In genomic region chr10:103739039-103739764, GRCh38 we compare ENCODE assay signal across 10 cellular contexts.
DNase-seq lines count a peak whose midpoint lies in the region; ATAC-seq, FAIRE-seq and TF ChIP-seq lines count a peak whose summit lies in the region.
"Had no signal": no experiment of that assay in that cellular context is flagged by ENCODE, and none has a peak within 500 bp of the region (broad histone marks: within the 10 kb centered on the region; RNA-seq: fewer than 3 reads in every experiment).

No MANE protein-coding gene starts in this region.

- no peak overlapping the region for H2BK20ac ChIP-seq in H1 (ENCODE audit: low read length)

- no peak overlapping the region for H2AK5ac ChIP-seq in H1 (ENCODE audit: low read depth, low read length)
- H2AK5ac ChIP-seq in mesendoderm (ENCODE audit: low read length) = no peak overlapping the region

- H4K20me1 ChIP-seq in H1 (replicated peaks in 1 of 2; ENCODE audit: control insufficient read depth in 1 of 2, insufficient read depth in 2 of 2, low read length in 2 of 2) = no peaks in the 10 kb centered on the region

- peak overlapping the region; percentile 2 to 49; a peak in 2 of 4 replicates for H3K4me2 ChIP-seq in H1 (ENCODE audit: insufficient read depth in 1 of 2, low read depth in 2 of 2, low read length in 2 of 2)
- no peak overlapping the region for H3K4me2 ChIP-seq in mesendoderm (ENCODE audit: low read length)

- peak; percentile 63 for DNase-seq in NCI-H82 (lab: John Stamatoyannopoulos, UW)
- no peak for DNase-seq in H1 (ENCODE audit: low read depth in 1 of 2, low spot score in 2 of 2)
- peak; percentile 84 for DNase-seq in mesendoderm
- no peak for DNase-seq in upper lobe of right lung
- no peak for DNase-seq in glutamatergic neuron
- no peak for DNase-seq in A673 (ENCODE audit: low spot score)
- no peak for DNase-seq in NCI-H2107 (lab: John Stamatoyannopoulos, UW)
- DNase-seq in ecto neural progenitor cell (ENCODE audit: low spot score) = no peak
- DNase-seq: activated naive CD4-positive, alpha-beta T cell treated with anti-CD3 and anti-CD28 coated beads for 36 hours; stimulated activated naive CD8-positive, alpha-beta T cell treated with anti-CD3 and anti-CD28 coated beads, Interleukin-15, amount 100 ng/mL, for 72 hours had no signal

- H3K27ac Mint-ChIP-seq in glutamatergic neuron (ENCODE audit: unreplicated experiment) = no peak overlapping the region
- H3K27ac Mint-ChIP-seq: activated naive CD4-positive, alpha-beta T cell treated with anti-CD3 and anti-CD28 coated beads for 36 hours; stimulated activated naive CD8-positive, alpha-beta T cell treated with anti-CD3 and anti-CD28 coated beads, Interleukin-15, amount 100 ng/mL, for 72 hours had no signal

- H3K56ac ChIP-seq in H1 (replicated peaks; ENCODE audit: insufficient read length, low read depth, low read length) (no peak overlapping the region), mesendoderm (ENCODE audit: low read length) (peak overlapping the region; percentile 44)

- H3K18ac ChIP-seq in H1 (ENCODE audit: extremely low read depth, low read length) (no peak overlapping the region), mesendoderm (ENCODE audit: low read length) (no peak overlapping the region)

- 0 out of 2 replicates have a peak overlapping the region, but pooled peaks have one; percentile 33 for H2AFZ ChIP-seq in H1 (ENCODE audit: low read length)

- no peak overlapping the region for H2BK12ac ChIP-seq in H1 (ENCODE audit: low read depth, low read length)

- H3K4me3 ChIP-seq in H1 (ENCODE audit: extremely low read depth in 1 of 4, insufficient read depth in 2 of 4, low read depth in 3 of 4, low read length in 4 of 4) = peak overlapping the region in 1 of 4 experiments; percentile 8; a peak in 2 of 8 replicates
- H3K4me3 ChIP-seq in mesendoderm (ENCODE audit: low read length) = no peak overlapping the region
- H3K4me3 ChIP-seq in upper lobe of right lung = no peak overlapping the region
- H3K4me3 ChIP-seq in A673 (ENCODE audit: low read depth, low read length, poor library complexity, severe bottlenecking) = no peak overlapping the region

- no peak overlapping the region for H3K9ac ChIP-seq in H1 (replicated peaks in 1 of 4; ENCODE audit: extremely low read depth in 1 of 4, low read depth in 3 of 4, low read length in 3 of 4)
- no peak overlapping the region for H3K9ac ChIP-seq in mesendoderm (ENCODE audit: low read length)

- FAIRE-seq in H1 (lab: Jason Lieb, UNC) = peak; percentile 48

- H3K79me2 ChIP-seq in H1 (ENCODE audit: control insufficient read depth in 1 of 2, insufficient read depth in 2 of 2, low read length in 2 of 2) (no peaks in the 10 kb centered on the region), mesendoderm (ENCODE audit: control insufficient read depth, insufficient read depth, low read length) (no peaks in the 10 kb centered on the region)

- no peaks in the 10 kb centered on the region for H3K36me3 Mint-ChIP-seq in glutamatergic neuron (ENCODE audit: unreplicated experiment)

- WGBS in H1 (ENCODE audit: extremely low coverage in 1 of 2, insufficient coverage in 1 of 2, insufficient read length in 1 of 2, insufficient replicate concordance in 2 of 2, low coverage in 1 of 2, low lambda C conversion rate in 2 of 2, missing lambda C conversion rate in 1 of 2), 2 experiments = 59% methylated on average over 12 of the region's 13 CpGs; no CpG with 5 or more reads in 1 of the 2 experiments
- WGBS in mesendoderm (ENCODE audit: extremely low coverage, insufficient coverage, low lambda C conversion rate) = no CpG with 5 or more reads among the region's 13 CpGs

- H2BK15ac ChIP-seq in H1 (ENCODE audit: low read length) (no peak overlapping the region), mesendoderm (replicated peaks; ENCODE audit: low read depth) (no peak overlapping the region)

- H3K36me3 ChIP-seq in H1 (ENCODE audit: control insufficient read depth in 2 of 4, insufficient read depth in 4 of 4, low read length in 3 of 4) (no peaks in the 10 kb centered on the region), mesendoderm (ENCODE audit: control insufficient read depth, insufficient read depth, low read length) (no peaks in the 10 kb centered on the region), upper lobe of right lung (no peaks in the 10 kb centered on the region), A673 (ENCODE audit: insufficient read depth, low read length, poor library complexity, severe bottlenecking) (no peaks in the 10 kb centered on the region)

- H3K27me3 Mint-ChIP-seq in glutamatergic neuron (ENCODE audit: unreplicated experiment) = peaks cover 5% of the 10 kb centered on the region
- H3K27me3 Mint-ChIP-seq: stimulated activated naive CD8-positive, alpha-beta T cell treated with anti-CD3 and anti-CD28 coated beads, Interleukin-15, amount 100 ng/mL, for 72 hours had no signal

- peaks cover 2% of the 10 kb centered on the region for H3K9me3 Mint-ChIP-seq in glutamatergic neuron (ENCODE audit: unreplicated experiment)
- H3K9me3 Mint-ChIP-seq: activated naive CD4-positive, alpha-beta T cell treated with anti-CD3 and anti-CD28 coated beads for 36 hours; stimulated activated naive CD8-positive, alpha-beta T cell treated with anti-CD3 and anti-CD28 coated beads, Interleukin-15, amount 100 ng/mL, for 72 hours had no signal

- peaks cover 0 to 9% (median 2%) of the 10 kb centered on the region in 4 experiments; a peak in 3 of 7 replicates for H3K4me1 ChIP-seq in H1 (replicated peaks in 1 of 4; ENCODE audit: control insufficient read depth in 3 of 4, insufficient read depth in 4 of 4, low read length in 3 of 4)
- peaks cover 2% of the 10 kb centered on the region for H3K4me1 ChIP-seq in mesendoderm (ENCODE audit: control insufficient read depth, low read depth, low read length)
- peaks cover 17% of the 10 kb centered on the region for H3K4me1 ChIP-seq in upper lobe of right lung
- peaks cover 13% of the 10 kb centered on the region for H3K4me1 ChIP-seq in A673 (ENCODE audit: insufficient read depth, low read length, poor library complexity, severe bottlenecking)

- no peak overlapping the region for H3K14ac ChIP-seq in H1 (ENCODE audit: insufficient read length)

- no peak for TF ChIP-seq POLR2A in H1 (IDR thresholded peaks at IDR 0.05; ENCODE audit: control extremely low read depth in 1 of 2, low read depth in 2 of 2, low read length in 2 of 2)

- H3K23ac ChIP-seq in H1 (ENCODE audit: insufficient read length) (no peak overlapping the region), mesendoderm (ENCODE audit: low read length) (no peak overlapping the region)

- intact Hi-C loops in upper lobe of right lung (cut with DNase I) (no loop called here), A673 (cut with micrococcal nuclease; ENCODE audit: unreplicated experiment) (no loop called here)

- H3K27ac ChIP-seq in H1 (ENCODE audit: low read depth, low read length) (no peak overlapping the region), mesendoderm (ENCODE audit: low read depth, low read length) (no peak overlapping the region), upper lobe of right lung (peak overlapping the region; percentile 11), A673 (ENCODE audit: low read depth, low read length, poor library complexity, severe bottlenecking) (no peak overlapping the region)

- peak overlapping the region; percentile 15; the same call in 1 of the 2 replicates for H2BK5ac ChIP-seq in H1 (ENCODE audit: low read depth, low read length)
- no peak overlapping the region for H2BK5ac ChIP-seq in mesendoderm (ENCODE audit: low read length)

- no peaks in the 10 kb centered on the region for H3K27me3 ChIP-seq in H1 (replicated peaks in 1 of 4; ENCODE audit: control insufficient read depth in 3 of 4, extremely low read depth in 1 of 4, insufficient read depth in 3 of 4, low read length in 3 of 4)
- H3K27me3 ChIP-seq in mesendoderm (ENCODE audit: insufficient read depth, low read length, poor library complexity) = no peaks in the 10 kb centered on the region
- no peaks in the 10 kb centered on the region for H3K27me3 ChIP-seq in upper lobe of right lung
- no peaks in the 10 kb centered on the region for H3K27me3 ChIP-seq in A673 (replicated peaks; ENCODE audit: insufficient read depth, low read depth, low read length, poor library complexity)

- H4K91ac ChIP-seq in H1 (replicated peaks; ENCODE audit: insufficient read length, low read length) = no peak overlapping the region

- ATAC-seq in upper lobe of right lung = peak; percentile 28
- ATAC-seq: stimulated activated naive CD8-positive, alpha-beta T cell treated with anti-CD3 and anti-CD28 coated beads, Interleukin-15, amount 100 ng/mL, for 72 hours had no signal

- no TSS peak for BruUV-seq in A673 (replicated peaks; lab: Mats Ljungman, UMichigan)

- H3K4me3 Mint-ChIP-seq in glutamatergic neuron (ENCODE audit: unreplicated experiment) = no peak overlapping the region
- H3K4me3 Mint-ChIP-seq: activated naive CD4-positive, alpha-beta T cell treated with anti-CD3 and anti-CD28 coated beads for 36 hours; stimulated activated naive CD8-positive, alpha-beta T cell treated with anti-CD3 and anti-CD28 coated beads, Interleukin-15, amount 100 ng/mL, for 72 hours had no signal

- no peak for TF ChIP-seq RAD21 in H1 (IDR thresholded peaks at IDR 0.05 in 1 of 2, conservative IDR thresholded peaks at IDR 0.05 in 1 of 2; ENCODE audit: low read depth in 2 of 2, low read length in 2 of 2)

- CTCF ChIA-PET in H1 (lab: Charles Lee; ENCODE audit: partially characterized antibody) = interaction anchor here (0.7 to 23.1 kb wide), 14 partner anchors 10 to 146 kb away, joined by 3 to 304 read pairs (median 5); no protein-coding TSS in a partner anchor
- CTCF ChIA-PET in A673 (lab: Charles Lee) = no interaction called here

- TF ChIP-seq EP300 in H1 (IDR thresholded peaks at IDR 0.05; ENCODE audit: borderline replicate concordance in 1 of 2, low read depth in 2 of 2, low read length in 2 of 2) = no peak

- no peak overlapping the region for H4K5ac ChIP-seq in H1 (ENCODE audit: insufficient read length, low read depth, low read length)
- no peak overlapping the region for H4K5ac ChIP-seq in mesendoderm (ENCODE audit: low read length)

- H4K8ac ChIP-seq in H1 (ENCODE audit: extremely low read depth, insufficient read depth, low read length) = peak overlapping the region; percentile 26; the same call in 1 of the 2 replicates
- no peak overlapping the region for H4K8ac ChIP-seq in mesendoderm (ENCODE audit: low read depth, low read length)

- H3K4me1 Mint-ChIP-seq in glutamatergic neuron (ENCODE audit: low read depth, unreplicated experiment) = peaks cover 5% of the 10 kb centered on the region
- H3K4me1 Mint-ChIP-seq: stimulated activated naive CD8-positive, alpha-beta T cell treated with anti-CD3 and anti-CD28 coated beads, Interleukin-15, amount 100 ng/mL, for 72 hours had no signal

- H2BK120ac ChIP-seq in H1 (replicated peaks; ENCODE audit: low read depth, low read length) (no peak overlapping the region), mesendoderm (ENCODE audit: low read depth, low read length) (no peak overlapping the region)

- no peak for TF ChIP-seq CTCF in H1 (IDR thresholded peaks at IDR 0.05; ENCODE audit: control extremely low read depth in 1 of 3, insufficient read depth in 1 of 3, low read depth in 1 of 3, low read length in 3 of 3)
- no peak for TF ChIP-seq CTCF in upper lobe of right lung (IDR thresholded peaks at IDR 0.05)
- no peak for TF ChIP-seq CTCF in glutamatergic neuron (IDR thresholded peaks at IDR 0.05; ENCODE audit: partially characterized antibody, unreplicated experiment)
- no peak for TF ChIP-seq CTCF in A673 (conservative IDR thresholded peaks at IDR 0.05; ENCODE audit: low read depth, low read length)

- H3K4ac ChIP-seq in H1 (replicated peaks; ENCODE audit: insufficient read length, low read depth, low read length) (no peak overlapping the region), mesendoderm (ENCODE audit: low read depth, low read length) (no peak overlapping the region)

- POLR2A ChIA-PET in H1 (lab: Charles Lee; ENCODE audit: partially characterized antibody) = interaction anchor here (0.9 to 1.4 kb wide), 5 partner anchors 11 to 121 kb away, joined by 3 to 4 read pairs (median 3); no protein-coding TSS in a partner anchor
- POLR2A ChIA-PET in A673 (lab: Charles Lee; ENCODE audit: low non-redundant PET) = interaction anchor here (0.5 kb wide), 1 partner anchor 506 kb away, joined by 12 read pairs; no protein-coding TSS in a partner anchor

- H3K9me3 ChIP-seq in H1 (ENCODE audit: insufficient read depth in 2 of 2, low read depth in 1 of 2, low read length in 1 of 2) (no peaks in the 10 kb centered on the region), upper lobe of right lung (no peaks in the 10 kb centered on the region), A673 (ENCODE audit: low read depth, low read length, poor library complexity, severe bottlenecking) (no peaks in the 10 kb centered on the region)

- H3K79me1 ChIP-seq in H1 (ENCODE audit: low read depth, low read length) = no peaks in the 10 kb centered on the region
- no peaks in the 10 kb centered on the region for H3K79me1 ChIP-seq in mesendoderm (ENCODE audit: low read length)

- H3K23me2 ChIP-seq in H1 (ENCODE audit: low read depth, low read length) = no peaks in the 10 kb centered on the region

Comparison
In these comparisons a context has a peak if more than half of its experiments do, and no peak if none do; other contexts are left out.
1. DNase-seq: peak in NCI-H82 (single experiment) and mesendoderm (single experiment); none in H1 (0 of 2), upper lobe of right lung (single experiment), glutamatergic neuron (single experiment), A673 (single experiment), NCI-H2107 (single experiment) and ecto neural progenitor cell (single experiment).